Comparison of ENCODE assay signal across 8 cellular contexts in genomic region chr1:101238681-101239094, GRCh38. TPM values are rescaled to one million over a fixed set of nuclear protein-coding genes. Genes with fewer than 3 reads are reported as not detected.
DNase-seq lines count a peak whose midpoint lies in the region; TF ChIP-seq lines count a peak whose summit lies in the region.

No MANE protein-coding gene starts in this region.

- H3K4me3 ChIP-seq in HFF-Myc (replicated peaks; ENCODE audit: low read depth, low read length) = no peak overlapping the region

- TF ChIP-seq CTCF in HFF-Myc (IDR thresholded peaks at IDR 0.05; ENCODE audit: low read depth, low read length, missing control alignments) = peak; percentile 96

- peak; percentile 95 for DNase-seq in Daoy (ENCODE audit: low read depth)
- DNase-seq in HFF-Myc (ENCODE audit: extremely low read depth, low read depth) = peak; percentile 60
- peak; percentile 84 for DNase-seq in NCI-H2029 treated with DMSO at 0.1 percent for 48 hours (lab: John Stamatoyannopoulos, UW)
- DNase-seq in activated CD4-positive, alpha-beta T cell treated with anti-CD3 and anti-CD28 coated beads for 24 hours (ENCODE audit: low read depth in 2 of 2) = peak; percentile 87 to 88
- DNase-seq in cerebellar cortex (ENCODE audit: low spot score) = peak; percentile 71
- DNase-seq in kidney tubule cell (ENCODE audit: low spot score) = peak; percentile 88
- peak; percentile 85 to 88 for DNase-seq in stimulated activated CD4-positive, alpha-beta T cell treated with anti-CD3 and anti-CD28 coated beads, Interleukin-15, amount 100 ng/mL, for 48 hours (ENCODE audit: low read depth in 2 of 2)
- DNase-seq in DMS79 treated with DMSO at 0.1 percent for 48 hours (lab: John Stamatoyannopoulos, UW) = no peak

RNA-seq across cellular contexts. Expression of gene S1PR1, which starts 1.9 kb away (rescaled TPM):
- total RNA-seq in Daoy (2014; rRNA removed; shearing (Covaris generic)) = 0.63 and 1.4 TPM in 2 replicates
